Comparison of ENCODE assay signal across 10 cellular contexts in the genomic region with DNA sequence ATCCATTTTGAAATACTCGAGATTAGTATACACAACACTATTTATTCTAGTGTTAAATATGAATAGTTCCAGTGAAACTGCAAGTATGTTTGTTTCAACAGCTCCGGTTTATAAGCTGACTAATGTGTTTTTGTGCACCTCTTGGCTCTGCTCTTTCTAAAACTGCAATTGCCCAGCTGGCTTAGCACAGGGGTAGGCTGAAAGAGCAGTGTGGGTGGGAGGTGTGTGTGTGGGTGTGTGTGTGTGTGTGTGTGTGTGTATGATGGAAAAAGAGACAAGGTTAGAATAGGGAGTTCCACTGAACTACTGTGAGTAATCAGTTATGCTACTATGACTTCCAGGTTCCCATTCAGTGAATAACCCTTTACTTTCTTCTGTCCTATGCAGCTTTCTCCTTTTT. TPM values are rescaled to one million over a fixed set of nuclear protein-coding genes. Genes with fewer than 3 reads are reported as not detected.
A peak's percentile ranks its signal among the peaks of the same experiment; 100 is the strongest.
DNase-seq lines count a peak whose midpoint lies in the region; ATAC-seq and TF ChIP-seq lines count a peak whose summit lies in the region.
"Had no signal": no experiment of that assay in that cellular context is flagged by ENCODE, and none has a peak within 500 bp of the region (broad histone marks: within the 10 kb centered on the region; RNA-seq: fewer than 3 reads in every experiment).

No MANE protein-coding gene starts in this region.

- H3K36me3 Mint-ChIP-seq in activated T-cell treated with anti-CD3 and anti-CD28 coated beads, Interleukin-2, amount 50 U/mL, for 4 hours (ENCODE audit: insufficient read depth): no peaks in the 10 kb centered on the region

- TF ChIP-seq CTCF in GM10266 (IDR thresholded peaks at IDR 0.05; ENCODE audit: control insufficient read depth, insufficient read depth, low read depth, missing control alignments) (no peak), HEK293 (tag by site-specific recombination; IDR thresholded peaks at IDR 0.05) (no peak), right atrium auricular region (IDR thresholded peaks at IDR 0.05) (no peak)

- H3K4me1 ChIP-seq in HEK293 (ENCODE audit: control insufficient read depth, insufficient read depth, low read length): no peaks in the 10 kb centered on the region
- no peaks in the 10 kb centered on the region for H3K4me1 ChIP-seq in right atrium auricular region

- POLR2A ChIA-PET in HEK293 (lab: Yijun Ruan, JAX): interaction anchor here (0.6 to 1.4 kb wide), 2 partner anchors 20 to 116 kb away, joined by 3 to 4 read pairs; no protein-coding TSS in a partner anchor

- ATAC-seq in activated T-cell treated with anti-CD3 and anti-CD28 coated beads, Interleukin-2, amount 50 U/mL, for 4 hours: peak; percentile 98 to 99
- ATAC-seq in GM21381 (IDR thresholded peaks at IDR 0.05; ENCODE audit: unreplicated experiment): no peak
- ATAC-seq in HG03457 (IDR thresholded peaks at IDR 0.05; ENCODE audit: unreplicated experiment): no peak

- no peak overlapping the region for H3K4me3 Mint-ChIP-seq in activated T-cell treated with anti-CD3 and anti-CD28 coated beads, Interleukin-2, amount 50 U/mL, for 4 hours

- no peaks in the 10 kb centered on the region for H3K27me3 Mint-ChIP-seq in activated T-cell treated with anti-CD3 and anti-CD28 coated beads, Interleukin-2, amount 50 U/mL, for 4 hours (ENCODE audit: low read depth)

- peaks cover 18% of the 10 kb centered on the region for H3K4me1 Mint-ChIP-seq in activated T-cell treated with anti-CD3 and anti-CD28 coated beads, Interleukin-2, amount 50 U/mL, for 4 hours (ENCODE audit: low read depth)

- H3K36me3 ChIP-seq in HEK293 (ENCODE audit: control insufficient read depth in 2 of 2, insufficient read depth in 1 of 2, low read length in 2 of 2): no peaks in the 10 kb centered on the region
- H3K36me3 ChIP-seq in right atrium auricular region: no peaks in the 10 kb centered on the region

- DNase-seq in GM10266 (ENCODE audit: extremely low spot score) (peak; percentile 35), renal cortical epithelial cell (ENCODE audit: low read depth) (peak; percentile 37), right atrium auricular region (ENCODE audit: low spot score) (no peak), DMS53 treated with DMSO at 0.1 percent for 48 hours (lab: John Stamatoyannopoulos, UW; ENCODE audit: unreplicated experiment) (no peak)
- no peak for DNase-seq in activated T-cell treated with anti-CD3 and anti-CD28 coated beads, Interleukin-2, amount 50 U/mL, for 4 hours
- DNase-seq: SK-N-SH had no signal

- H3K9me3 ChIP-seq in HEK293 (ENCODE audit: control insufficient read depth, insufficient read depth, low read depth, low read length) (no peaks in the 10 kb centered on the region; the same call in 1 of the 2 replicates), right atrium auricular region (no peaks in the 10 kb centered on the region)
- H3K9me3 ChIP-seq: SK-N-SH had no signal

- CTCF ChIA-PET in HEK293 (lab: Yijun Ruan, JAX): interaction anchor here (0.9 kb wide), 1 partner anchor 11 kb away, joined by 5 read pairs; no protein-coding TSS in a partner anchor

- no peaks in the 10 kb centered on the region for H3K27me3 ChIP-seq in right atrium auricular region

- H3K4me3 ChIP-seq in HEK293 (ENCODE audit: low read depth, low read length): no peak overlapping the region
- H3K4me3 ChIP-seq in right atrium auricular region: no peak overlapping the region

- H3K27ac ChIP-seq in HEK293 (ENCODE audit: extremely low read depth, low read depth, low read length) (no peak overlapping the region), right atrium auricular region (no peak overlapping the region)
- H3K27ac ChIP-seq: C4-2B had no signal

- no peaks in the 10 kb centered on the region for H3K9me3 Mint-ChIP-seq in activated T-cell treated with anti-CD3 and anti-CD28 coated beads, Interleukin-2, amount 50 U/mL, for 4 hours

TF ChIP-seq in HEK293, 187 proteins besides CTCF, POLR2A, EP300 and RAD21:
- TF ChIP-seq ZFHX2 (tag by site-specific recombination; conservative IDR thresholded peaks at IDR 0.05): peak; percentile 97
- TF ChIP-seq, protein P1, sequence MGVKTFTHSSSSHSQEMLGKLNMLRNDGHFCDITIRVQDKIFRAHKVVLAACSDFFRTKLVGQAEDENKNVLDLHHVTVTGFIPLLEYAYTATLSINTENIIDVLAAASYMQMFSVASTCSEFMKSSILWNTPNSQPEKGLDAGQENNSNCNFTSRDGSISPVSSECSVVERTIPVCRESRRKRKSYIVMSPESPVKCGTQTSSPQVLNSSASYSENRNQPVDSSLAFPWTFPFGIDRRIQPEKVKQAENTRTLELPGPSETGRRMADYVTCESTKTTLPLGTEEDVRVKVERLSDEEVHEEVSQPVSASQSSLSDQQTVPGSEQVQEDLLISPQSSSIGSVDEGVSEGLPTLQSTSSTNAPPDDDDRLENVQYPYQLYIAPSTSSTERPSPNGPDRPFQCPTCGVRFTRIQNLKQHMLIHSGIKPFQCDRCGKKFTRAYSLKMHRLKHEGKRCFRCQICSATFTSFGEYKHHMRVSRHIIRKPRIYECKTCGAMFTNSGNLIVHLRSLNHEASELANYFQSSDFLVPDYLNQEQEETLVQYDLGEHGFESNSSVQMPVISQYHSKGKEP (tag by site-specific recombination; IDR thresholded peaks at IDR 0.05): no peak
- no peak for TF ChIP-seq ZNF350 (tag by site-specific recombination; IDR thresholded peaks at IDR 0.05)
- TF ChIP-seq EGR2 (tag by site-specific recombination; IDR thresholded peaks at IDR 0.05; ENCODE audit: low read depth): peak; percentile 95
- no peak for TF ChIP-seq ZNF174 (tag by site-specific recombination; IDR thresholded peaks at IDR 0.05)
TF ChIP-seq in HEK293: peak in this region for 2.

RNA-seq across cellular contexts. Expression of gene DDHD1, which starts 37.8 kb away (rescaled TPM):
- total RNA-seq in activated T-cell treated with anti-CD3 and anti-CD28 coated beads, Interleukin-2, amount 50 U/mL, for 4 hours: 10 to 100 TPM; 35.7 to 36.8 (median 36.5) TPM
- 7.1 and 12.6 TPM in 2 replicates for total RNA-seq in renal cortical epithelial cell
- 1 to 10 TPM; 6.9 to 8.6 TPM for total RNA-seq in right atrium auricular region

Comparison
In these comparisons a context has a peak if more than half of its experiments do, and no peak if none do; other contexts are left out.
1. DNase-seq: peak in GM10266 (single experiment) and renal cortical epithelial cell (single experiment); none in activated T-cell treated with anti-CD3 and anti-CD28 coated beads, Interleukin-2, amount 50 U/mL, for 4 hours (single experiment), right atrium auricular region (single experiment) and DMS53 treated with DMSO at 0.1 percent for 48 hours (single experiment).
2. ATAC-seq: peak in activated T-cell treated with anti-CD3 and anti-CD28 coated beads, Interleukin-2, amount 50 U/mL, for 4 hours (2 of 2); none in GM21381 (single experiment) and HG03457 (single experiment).